ENCODE assay signal across 8 cellular contexts in genomic region chr18:9971313-9971920, GRCh38. TPM values are rescaled to one million over a fixed set of nuclear protein-coding genes. Genes with fewer than 3 reads are reported as not detected.
DNase-seq lines count a peak whose midpoint lies in the region; ATAC-seq and TF ChIP-seq lines count a peak whose summit lies in the region.

No MANE protein-coding gene starts in this region.

- peak; percentile 69 for ATAC-seq in activated naive CD8-positive, alpha-beta T cell treated with anti-CD3 and anti-CD28 coated beads, Interleukin-2, amount 50 U/mL, for 24 hours
- peak; percentile 48 to 82 (median 67) for ATAC-seq in heart right ventricle
- no peak for ATAC-seq in GM18867 (IDR thresholded peaks at IDR 0.05; ENCODE audit: unreplicated experiment)
- ATAC-seq in HG02610 (IDR thresholded peaks at IDR 0.05; ENCODE audit: unreplicated experiment) = no peak

- no peaks in the 10 kb centered on the region for H3K36me3 Mint-ChIP-seq in activated naive CD8-positive, alpha-beta T cell treated with anti-CD3 and anti-CD28 coated beads, Interleukin-2, amount 50 U/mL, for 24 hours (ENCODE audit: low read depth)

- TF ChIP-seq CTCF in GM10266 (IDR thresholded peaks at IDR 0.05; ENCODE audit: control insufficient read depth, insufficient read depth, low read depth, missing control alignments) = peak; percentile 80
- peak; percentile 64 to 89 (median 84) for TF ChIP-seq CTCF in heart right ventricle (IDR thresholded peaks at IDR 0.05)

- H3K4me1 Mint-ChIP-seq in activated naive CD8-positive, alpha-beta T cell treated with anti-CD3 and anti-CD28 coated beads, Interleukin-2, amount 50 U/mL, for 24 hours = peaks cover 9% of the 10 kb centered on the region

- H3K36me3 ChIP-seq in heart right ventricle = no peaks in the 10 kb centered on the region

- H3K27ac Mint-ChIP-seq in activated naive CD8-positive, alpha-beta T cell treated with anti-CD3 and anti-CD28 coated beads, Interleukin-2, amount 50 U/mL, for 24 hours = no peak overlapping the region

- DNase-seq in GM10266 (ENCODE audit: extremely low spot score) = peak; percentile 65
- peak; percentile 68 for DNase-seq in NCI-H1092 treated with DMSO at 0.1 percent for 48 hours (lab: John Stamatoyannopoulos, UW)
- DNase-seq in SKM-1 treated with dmso at 0.1 percent for 144 hours (lab: John Stamatoyannopoulos, UW; ENCODE audit: unreplicated experiment) = peak; percentile 62
- peak; percentile 71 for DNase-seq in activated naive CD8-positive, alpha-beta T cell treated with anti-CD3 and anti-CD28 coated beads, Interleukin-2, amount 50 U/mL, for 24 hours
- DNase-seq in heart right ventricle = peak in 1 of 2 donors; percentile 83
- peak; percentile 78 for DNase-seq in renal cortical epithelial cell (ENCODE audit: low read depth)

- intact Hi-C loops in heart right ventricle (cut with DNase I) = loop anchor here (1.0 to 10.0 kb wide), 9 partner anchors 56 to 1183 kb away; no protein-coding TSS in a partner anchor

- H3K27me3 ChIP-seq in heart right ventricle = peaks cover 0 to 24% (median 0%) of the 10 kb centered on the region in 7 donors

- peaks cover 0 to 23% (median 3%) of the 10 kb centered on the region in 9 donors for H3K4me1 ChIP-seq in heart right ventricle

- peaks cover 0 to 18% (median 12%) of the 10 kb centered on the region in 11 donors for H3K9me3 ChIP-seq in heart right ventricle

- H3K27me3 Mint-ChIP-seq in activated naive CD8-positive, alpha-beta T cell treated with anti-CD3 and anti-CD28 coated beads, Interleukin-2, amount 50 U/mL, for 24 hours = peaks cover 28% of the 10 kb centered on the region

- WGBS in heart right ventricle, 2 donors = 5% methylated on average over 4 of the region's 4 CpGs

- H3K27ac ChIP-seq in heart right ventricle = no peak overlapping the region

- no peak overlapping the region for H3K4me3 Mint-ChIP-seq in activated naive CD8-positive, alpha-beta T cell treated with anti-CD3 and anti-CD28 coated beads, Interleukin-2, amount 50 U/mL, for 24 hours

- H3K9me3 Mint-ChIP-seq in activated naive CD8-positive, alpha-beta T cell treated with anti-CD3 and anti-CD28 coated beads, Interleukin-2, amount 50 U/mL, for 24 hours = peaks cover 7% of the 10 kb centered on the region

- no peak overlapping the region for H3K4me3 ChIP-seq in heart right ventricle

RNA-seq across cellular contexts. Expression of gene VAPA, which starts 57.6 kb away (rescaled TPM):
- total RNA-seq in heart right ventricle (100 to 1,000 TPM; 202 to 269 (median 237) TPM), renal cortical epithelial cell (296 and 403 TPM in 2 replicates)
- polyA plus RNA-seq in heart right ventricle = 100 to 1,000 TPM in 1 of 2 donors, 10 to 100 TPM in 1; 33.2 to 152 TPM

Comparison
In these comparisons a context has a peak if more than half of its experiments do, and no peak if none do; other contexts are left out.
1. ATAC-seq: peak in activated naive CD8-positive, alpha-beta T cell treated with anti-CD3 and anti-CD28 coated beads, Interleukin-2, amount 50 U/mL, for 24 hours (single experiment) and heart right ventricle (8 of 8); none in GM18867 (single experiment) and HG02610 (single experiment).